Comparison of ENCODE assay signal across 10 cellular contexts in genomic region chrX:19839770-19840254, GRCh38.
DNase-seq lines count a peak whose midpoint lies in the region; ATAC-seq lines count a peak whose summit lies in the region.
"Had no signal": no experiment of that assay in that cellular context is flagged by ENCODE, and none has a peak within 500 bp of the region (broad histone marks: within the 10 kb centered on the region; RNA-seq: fewer than 3 reads in every experiment).

No MANE protein-coding gene starts in this region.

- no peak overlapping the region for H3K27ac ChIP-seq in epithelial cell of prostate
- H3K27ac ChIP-seq: SJCRH30 had no signal

- ATAC-seq in HG03175 (IDR thresholded peaks at IDR 0.05; ENCODE audit: unreplicated experiment): peak; percentile 35
- no peak for ATAC-seq in GM19397 (IDR thresholded peaks at IDR 0.05; ENCODE audit: unreplicated experiment)
- ATAC-seq in HG03521 (IDR thresholded peaks at IDR 0.05; ENCODE audit: unreplicated experiment): no peak
- no peak for ATAC-seq in HG03039 (IDR thresholded peaks at IDR 0.05; ENCODE audit: unreplicated experiment)
- no peak for ATAC-seq in HG03469 (IDR thresholded peaks at IDR 0.05; ENCODE audit: unreplicated experiment)

- DNase-seq in DMS53 treated with DMSO at 0.1 percent for 48 hours (lab: John Stamatoyannopoulos, UW; ENCODE audit: unreplicated experiment) (peak; percentile 12), OCI-M1 (lab: John Stamatoyannopoulos, UW) (peak; percentile 19), epithelial cell of prostate (ENCODE audit: low read depth, low spot score) (peak; percentile 29)
- DNase-seq: kidney, SJCRH30 had no signal
